In the genomic region with DNA sequence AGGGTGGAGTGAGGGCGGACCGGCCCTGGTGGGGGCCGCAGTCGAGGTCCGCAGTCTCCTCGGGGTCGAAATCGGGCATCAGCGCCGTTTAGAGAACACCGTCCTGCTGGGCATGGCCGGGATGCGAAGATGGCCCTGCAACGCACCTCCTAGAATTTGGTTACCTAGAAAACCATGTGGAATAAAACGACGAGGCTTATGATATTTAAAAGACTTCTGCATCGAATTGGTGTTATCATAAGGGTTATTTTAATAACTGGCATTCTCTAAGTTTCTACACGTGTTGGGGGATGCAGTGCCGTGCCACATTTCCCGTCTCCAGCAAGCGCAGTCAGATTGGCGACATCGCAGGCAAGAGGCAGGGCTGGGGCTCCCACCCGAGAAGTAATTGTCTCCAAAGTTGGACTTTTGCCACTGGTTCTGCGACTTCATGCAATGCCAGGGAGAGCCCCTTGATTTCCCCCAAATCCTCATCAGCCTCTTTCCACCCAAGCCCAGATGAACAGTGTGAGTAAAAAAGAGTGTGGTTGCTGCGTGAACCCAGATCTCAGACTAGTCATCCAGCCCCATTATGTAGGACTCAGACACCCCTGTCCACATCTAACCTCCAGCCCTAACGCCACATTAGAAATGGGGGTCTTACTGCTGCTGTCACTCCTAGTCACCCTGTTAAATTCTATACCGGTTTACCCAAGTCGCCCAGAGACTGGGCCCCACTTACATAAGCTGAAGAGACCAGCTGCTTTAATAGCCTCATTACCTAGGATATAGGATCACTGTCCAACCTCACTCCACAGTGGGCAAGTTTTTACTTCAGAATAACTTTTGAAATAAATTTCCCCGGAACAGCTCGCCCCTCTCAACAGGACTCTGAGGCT, we compare ENCODE assay signal across 1 cellular context.
TF ChIP-seq lines count a peak whose summit lies in the region.

No MANE protein-coding gene starts in this region.

TF ChIP-seq in A549, 52 proteins besides CTCF, POLR2A, EP300 and RAD21:
- no peak for TF ChIP-seq JUN (IDR thresholded peaks at IDR 0.05)
- TF ChIP-seq MAFK (IDR thresholded peaks at IDR 0.05; ENCODE audit: partially characterized antibody) = no peak
- TF ChIP-seq, protein P1, sequence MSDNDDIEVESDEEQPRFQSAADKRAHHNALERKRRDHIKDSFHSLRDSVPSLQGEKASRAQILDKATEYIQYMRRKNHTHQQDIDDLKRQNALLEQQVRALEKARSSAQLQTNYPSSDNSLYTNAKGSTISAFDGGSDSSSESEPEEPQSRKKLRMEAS (IDR thresholded peaks at IDR 0.05) = peak; percentile 64
